In the genomic region with DNA sequence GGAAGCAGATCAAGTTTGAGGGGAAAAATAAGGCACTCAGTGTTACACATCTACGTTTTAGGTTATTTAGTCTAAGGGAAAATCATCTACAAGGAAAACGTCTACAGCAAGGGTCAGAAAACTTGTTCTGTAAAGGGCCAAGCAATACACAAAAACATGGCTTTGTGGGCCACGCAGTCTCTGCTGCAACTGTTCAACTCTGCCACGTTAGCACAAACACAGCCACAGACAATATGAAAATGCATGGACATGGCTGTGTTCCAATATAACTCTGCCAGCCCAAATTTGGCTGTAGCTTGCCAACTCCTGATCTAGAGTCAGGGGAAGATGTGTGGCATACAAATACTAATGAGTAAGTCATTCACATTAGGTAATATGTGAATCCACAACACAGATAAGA, we compare ENCODE assay signal across 31 cellular contexts.
"Had no signal": no experiment of that assay in that cellular context is flagged by ENCODE, and none has a peak within 500 bp of the region (broad histone marks: within the 10 kb centered on the region; RNA-seq: fewer than 3 reads in every experiment).

No MANE protein-coding gene starts in this region.

- H3K27ac Mint-ChIP-seq: activated CD4-positive, alpha-beta memory T cell treated with anti-CD3 and anti-CD28 coated beads for 36 hours; activated naive CD4-positive, alpha-beta T cell treated with anti-CD3 and anti-CD28 coated beads, Interleukin-2, amount 50 U/mL, for 24 hours; activated T-cell treated with anti-CD3 and anti-CD28 coated beads, Interleukin-2, amount 50 U/mL, for 72 hours; IgD-negative memory B cell had no signal

- H3K4me3 Mint-ChIP-seq: activated CD4-positive, alpha-beta memory T cell treated with anti-CD3 and anti-CD28 coated beads for 36 hours; activated naive CD4-positive, alpha-beta T cell treated with anti-CD3 and anti-CD28 coated beads, Interleukin-2, amount 50 U/mL, for 24 hours; activated T-cell treated with anti-CD3 and anti-CD28 coated beads, Interleukin-2, amount 50 U/mL, for 72 hours; activated T-helper 17 cell treated with anti-CD3 and anti-CD28 coated beads, Interleukin-2, amount 50 U/mL, for 72 hours; IgD-negative memory B cell had no signal

- DNase-seq: activated CD4-positive, alpha-beta memory T cell treated with anti-CD3 and anti-CD28 coated beads for 36 hours; activated CD4-positive, alpha-beta T cell treated with anti-CD3 and anti-CD28 coated beads, Interleukin-2, amount 50 U/mL, for 1 hour; activated CD8-positive, alpha-beta memory T cell treated with anti-CD3 and anti-CD28 coated beads, Interleukin-2, amount 50 U/mL, for 4 hours; activated effector memory CD4-positive, alpha-beta T cell treated with anti-CD3 and anti-CD28 coated beads, Interleukin-2, amount 50 U/mL, for 16 hours; activated naive CD4-positive, alpha-beta T cell; activated T-cell treated with anti-CD3 and anti-CD28 coated beads, Interleukin-2, amount 50 U/mL, for 72 hours; amniotic stem cell; aorta; brain microvascular endothelial cell; central memory CD4-positive, alpha-beta T cell; Karpas-422; KBM-7; NCI-H1105; NCI-H1417 treated with DMSO at 0.1 percent for 48 hours; NCI-H187 treated with DMSO at 0.1 percent for 48 hours; NCI-H2081; NCI-H2171 treated with DMSO at 0.1 percent for 48 hours; NCI-H226; NCI-H446 treated with DMSO at 0.1 percent for 48 hours; NCI-H524; NCI-H69; NCI-H82; NK-92 treated with Interleukin-12 subunit alpha and Interleukin-12 subunit beta, amount 100 ng/mL, for 24 hours; Peyer's patch; SIG-M5; SW 1271; T1000; WERI-Rb-1 had no signal

- H3K9me3 Mint-ChIP-seq: activated CD4-positive, alpha-beta memory T cell treated with anti-CD3 and anti-CD28 coated beads for 36 hours; activated naive CD4-positive, alpha-beta T cell treated with anti-CD3 and anti-CD28 coated beads, Interleukin-2, amount 50 U/mL, for 24 hours; activated T-cell treated with anti-CD3 and anti-CD28 coated beads, Interleukin-2, amount 50 U/mL, for 72 hours; activated T-helper 17 cell treated with anti-CD3 and anti-CD28 coated beads, Interleukin-2, amount 50 U/mL, for 72 hours; IgD-negative memory B cell had no signal

- H3K27me3 Mint-ChIP-seq: activated CD4-positive, alpha-beta memory T cell treated with anti-CD3 and anti-CD28 coated beads for 36 hours; activated naive CD4-positive, alpha-beta T cell treated with anti-CD3 and anti-CD28 coated beads, Interleukin-2, amount 50 U/mL, for 24 hours; activated T-helper 17 cell treated with anti-CD3 and anti-CD28 coated beads, Interleukin-2, amount 50 U/mL, for 72 hours; IgD-negative memory B cell had no signal

- H3K4me1 Mint-ChIP-seq: IgD-negative memory B cell had no signal
